12 cellular contexts compared by ENCODE assay signal in genomic region chr12:31895449-31896150, GRCh38.
DNase-seq lines count a peak whose midpoint lies in the region; ATAC-seq and TF ChIP-seq lines count a peak whose summit lies in the region.
"Had no signal": no experiment of that assay in that cellular context is flagged by ENCODE, and none has a peak within 500 bp of the region (broad histone marks: within the 10 kb centered on the region; RNA-seq: fewer than 3 reads in every experiment).

No MANE protein-coding gene starts in this region.

- POLR2A ChIA-PET in CD4-positive, alpha-beta memory T cell (lab: Charles Lee; ENCODE audit: partially characterized antibody), result interaction anchor here (0.7 to 11.0 kb wide), 51 partner anchors 7 to 236 kb away, joined by 3 to 335 read pairs (median 5); partner anchors contain the start of genes AMN1, ETFBKMT and RESF1

- H3F3A ChIP-seq in GM23338 (replicated peaks; ENCODE audit: low read depth), result peaks cover 2% of the 10 kb centered on the region; the same call in 1 of the 2 replicates

- peak overlapping the region; percentile 57 to 88 (median 76) for H3K4me3 Mint-ChIP-seq in CD4-positive, alpha-beta memory T cell
- H3K4me3 Mint-ChIP-seq in GM23338, result no peak overlapping the region
- peak overlapping the region; percentile 79 for H3K4me3 Mint-ChIP-seq in activated naive CD8-positive, alpha-beta T cell
- no peak overlapping the region for H3K4me3 Mint-ChIP-seq in nephron progenitor cell

- H2AFZ ChIP-seq in GM23338, result peak overlapping the region; percentile 48; the same call in 1 of the 2 replicates

- H3K4me1 ChIP-seq in CD4-positive, alpha-beta memory T cell (ENCODE audit: insufficient read depth, low read length), result peaks cover 85% of the 10 kb centered on the region
- H3K4me1 ChIP-seq in GM23338 (ENCODE audit: insufficient read depth), result peaks cover 24% of the 10 kb centered on the region

- intact Hi-C loops in CD4-positive, alpha-beta memory T cell (cut with micrococcal nuclease), result loop anchor here (1.0 to 2.0 kb wide), 11 partner anchors 20 to 242 kb away; partner anchors contain the start of genes AMN1, ETFBKMT and RESF1
- intact Hi-C loops in Right ventricle myocardium superior (cut with DNase I), result no loop called here

- H3K9me3 Mint-ChIP-seq in CD4-positive, alpha-beta memory T cell, result peaks cover 5 to 88% (median 71%) of the 10 kb centered on the region in 8 donors
- H3K9me3 Mint-ChIP-seq in GM23338 (peaks cover 5% of the 10 kb centered on the region), nephron progenitor cell (peaks cover 59% of the 10 kb centered on the region)
- peaks cover 9% of the 10 kb centered on the region for H3K9me3 Mint-ChIP-seq in activated naive CD8-positive, alpha-beta T cell (ENCODE audit: low read depth)

- peaks cover 5% of the 10 kb centered on the region; the same call in 1 of the 2 replicates for H3K9me2 ChIP-seq in GM23338 (ENCODE audit: insufficient read depth)

- peaks cover 9 to 21% of the 10 kb centered on the region in 2 donors for H3K9me3 ChIP-seq in CD4-positive, alpha-beta memory T cell (ENCODE audit: control insufficient read depth in 1 of 2, low read length in 2 of 2)

- TF ChIP-seq CTCF in GM23338 (conservative IDR thresholded peaks at IDR 0.05; ENCODE audit: low read depth in 2 of 2) (no peak), nephron progenitor cell (IDR thresholded peaks at IDR 0.05) (no peak)

- H3K27ac ChIP-seq in CD4-positive, alpha-beta memory T cell (ENCODE audit: low read depth, low read length), result peak overlapping the region; percentile 55
- H3K27ac ChIP-seq in GM23338 (ENCODE audit: low read depth), result 0 out of 2 replicates have a peak overlapping the region, but pooled peaks have one; percentile 4
- H3K27ac ChIP-seq: SK-N-MC had no signal

- CTCF ChIA-PET in CD4-positive, alpha-beta memory T cell (lab: Charles Lee; ENCODE audit: partially characterized antibody), result interaction anchor here (0.7 to 4.2 kb wide), 11 partner anchors 17 to 167 kb away, joined by 3 to 25 read pairs (median 4); partner anchors contain the start of genes AMN1 and RESF1

- no peaks in the 10 kb centered on the region for H4K20me1 ChIP-seq in GM23338 (replicated peaks; ENCODE audit: insufficient read depth)

- ATAC-seq in GM23338 (no peak), Right ventricle myocardium superior (ENCODE audit: poor library complexity) (no peak)

- no peaks in the 10 kb centered on the region for H3K36me3 ChIP-seq in CD4-positive, alpha-beta memory T cell (ENCODE audit: insufficient read depth, low read length)
- H3K36me3 ChIP-seq in GM23338 (ENCODE audit: insufficient read depth), result no peaks in the 10 kb centered on the region
- H3K36me3 ChIP-seq: left lung had no signal

- no peak for DNase-seq in CD4-positive, alpha-beta memory T cell
- no peak for DNase-seq in GM23338 (ENCODE audit: low spot score)
- DNase-seq in nephron progenitor cell, result no peak
- no peak for DNase-seq in COLO668 (lab: John Stamatoyannopoulos, UW; ENCODE audit: unreplicated experiment)
- no peak for DNase-seq in GM19238 (ENCODE audit: insufficient read length, low spot score)
- no peak for DNase-seq in Right ventricle myocardium superior
- DNase-seq: COR-L47, NCI-H1694, NCI-H82 had no signal

- no peaks in the 10 kb centered on the region for H3K27me3 Mint-ChIP-seq in CD4-positive, alpha-beta memory T cell
- H3K27me3 Mint-ChIP-seq in GM23338 (ENCODE audit: insufficient read depth, low read depth, poor library complexity) (peaks cover 14% of the 10 kb centered on the region), nephron progenitor cell (ENCODE audit: low read depth, poor library complexity) (peaks cover 3% of the 10 kb centered on the region)
- no peaks in the 10 kb centered on the region for H3K27me3 Mint-ChIP-seq in activated naive CD8-positive, alpha-beta T cell

- H3K27me3 ChIP-seq in CD4-positive, alpha-beta memory T cell (ENCODE audit: insufficient read depth, low read length), result no peaks in the 10 kb centered on the region
- no peaks in the 10 kb centered on the region for H3K27me3 ChIP-seq in GM23338 (ENCODE audit: insufficient read depth)
- H3K27me3 ChIP-seq: left lung had no signal

- peaks cover 42 to 87% (median 56%) of the 10 kb centered on the region in 4 donors for H3K4me1 Mint-ChIP-seq in CD4-positive, alpha-beta memory T cell
- peaks cover 19% of the 10 kb centered on the region for H3K4me1 Mint-ChIP-seq in GM23338
- peaks cover 61% of the 10 kb centered on the region for H3K4me1 Mint-ChIP-seq in activated naive CD8-positive, alpha-beta T cell (ENCODE audit: low read depth)
- peaks cover 42% of the 10 kb centered on the region for H3K4me1 Mint-ChIP-seq in nephron progenitor cell

- peak overlapping the region in 1 of 2 donors; percentile 46 for H3K4me3 ChIP-seq in CD4-positive, alpha-beta memory T cell (ENCODE audit: low read length in 2 of 2)
- no peak overlapping the region for H3K4me3 ChIP-seq in GM23338
- H3K4me3 ChIP-seq: left lung, SK-N-MC had no signal

- H3K4me2 ChIP-seq in GM23338, result no peak overlapping the region

- no peaks in the 10 kb centered on the region for H3K79me2 ChIP-seq in GM23338 (replicated peaks; ENCODE audit: insufficient read depth)

- H3K27ac Mint-ChIP-seq in CD4-positive, alpha-beta memory T cell, result peak overlapping the region; percentile 91 to 99 (median 97)
- no peak overlapping the region for H3K27ac Mint-ChIP-seq in GM23338
- peak overlapping the region; percentile 99 for H3K27ac Mint-ChIP-seq in activated naive CD8-positive, alpha-beta T cell
- H3K27ac Mint-ChIP-seq in nephron progenitor cell, result peak overlapping the region; percentile 72

- peaks cover 40 to 51% of the 10 kb centered on the region in 2 donors for H3K36me3 Mint-ChIP-seq in CD4-positive, alpha-beta memory T cell
- H3K36me3 Mint-ChIP-seq in GM23338 (ENCODE audit: low read depth) (peaks cover 6% of the 10 kb centered on the region), nephron progenitor cell (ENCODE audit: low read depth) (peaks cover 24% of the 10 kb centered on the region)
- peaks cover 30% of the 10 kb centered on the region for H3K36me3 Mint-ChIP-seq in activated naive CD8-positive, alpha-beta T cell

TF ChIP-seq in GM23338, 12 proteins besides CTCF, POLR2A, EP300 and RAD21 (continues in another document):
- TF ChIP-seq CREB1 (CRISPR knock-in tag; IDR thresholded peaks at IDR 0.05; ENCODE audit: low read depth), result no peak
- TF ChIP-seq, protein P1, sequence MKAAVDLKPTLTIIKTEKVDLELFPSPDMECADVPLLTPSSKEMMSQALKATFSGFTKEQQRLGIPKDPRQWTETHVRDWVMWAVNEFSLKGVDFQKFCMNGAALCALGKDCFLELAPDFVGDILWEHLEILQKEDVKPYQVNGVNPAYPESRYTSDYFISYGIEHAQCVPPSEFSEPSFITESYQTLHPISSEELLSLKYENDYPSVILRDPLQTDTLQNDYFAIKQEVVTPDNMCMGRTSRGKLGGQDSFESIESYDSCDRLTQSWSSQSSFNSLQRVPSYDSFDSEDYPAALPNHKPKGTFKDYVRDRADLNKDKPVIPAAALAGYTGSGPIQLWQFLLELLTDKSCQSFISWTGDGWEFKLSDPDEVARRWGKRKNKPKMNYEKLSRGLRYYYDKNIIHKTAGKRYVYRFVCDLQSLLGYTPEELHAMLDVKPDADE (IDR thresholded peaks at IDR 0.05), result no peak
- no peak for TF ChIP-seq NANOG (IDR thresholded peaks at IDR 0.05; ENCODE audit: borderline replicate concordance)
- no peak for TF ChIP-seq STAT1 (IDR thresholded peaks at IDR 0.05; ENCODE audit: unreplicated experiment)
- TF ChIP-seq ZNF114 (CRISPR knock-in tag; IDR thresholded peaks at IDR 0.05), result no peak
- no peak for TF ChIP-seq JUNB (IDR thresholded peaks at IDR 0.05; ENCODE audit: unreplicated experiment)
- no peak for TF ChIP-seq EZH2phosphoT487 (IDR thresholded peaks at IDR 0.05; ENCODE audit: unreplicated experiment)

Comparison
In these comparisons a context has a peak if more than half of its experiments do, and no peak if none do; other contexts are left out.
1. H3K4me3 Mint-ChIP-seq: peak in CD4-positive, alpha-beta memory T cell (8 of 8) and activated naive CD8-positive, alpha-beta T cell (single experiment); none in GM23338 (single experiment) and nephron progenitor cell (single experiment).